Comparison of ENCODE assay signal across 9 cellular contexts in the genomic region with DNA sequence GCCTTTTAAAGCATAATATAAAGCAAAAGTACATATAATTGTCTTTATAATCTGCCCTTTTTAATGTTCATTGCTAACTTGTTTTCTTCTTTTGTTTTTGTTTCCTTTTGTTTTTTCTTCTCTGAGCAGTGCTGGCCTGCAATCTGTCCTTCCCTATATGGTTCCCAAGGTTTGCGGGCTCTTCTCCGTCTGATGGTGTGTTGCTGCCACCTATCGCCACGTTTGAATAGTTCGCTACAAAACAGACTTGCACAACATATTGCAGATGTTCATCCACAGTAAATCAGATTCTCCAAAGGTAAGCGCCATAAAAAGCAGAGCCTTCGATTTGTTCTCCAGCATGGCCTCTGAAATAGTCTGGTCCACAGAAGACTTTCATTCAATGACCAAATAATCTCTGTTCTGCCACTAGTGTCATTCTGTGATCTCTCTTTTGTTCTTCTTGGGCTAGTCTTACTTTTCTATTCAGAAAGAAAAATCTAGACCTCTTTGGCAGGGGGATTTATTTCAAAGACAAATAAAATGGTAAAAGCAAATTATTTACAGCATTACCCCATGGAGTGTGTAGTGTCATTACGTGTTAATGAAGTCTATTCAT. TPM values are rescaled to one million over a fixed set of nuclear protein-coding genes. Genes with fewer than 3 reads are reported as not detected.
DNase-seq lines count a peak whose midpoint lies in the region; ATAC-seq and TF ChIP-seq lines count a peak whose summit lies in the region.
"Had no signal": no experiment of that assay in that cellular context is flagged by ENCODE, and none has a peak within 500 bp of the region (broad histone marks: within the 10 kb centered on the region; RNA-seq: fewer than 3 reads in every experiment).

No MANE protein-coding gene starts in this region.

- DNase-seq in DMS79 treated with DMSO at 0.1 percent for 48 hours (lab: John Stamatoyannopoulos, UW) (peak; percentile 36), HL-60 (ENCODE audit: low read depth in 1 of 2, low spot score in 1 of 2) (peak; percentile 35 to 63), NCI-H748 (lab: John Stamatoyannopoulos, UW; ENCODE audit: unreplicated experiment) (peak; percentile 87), esophagus squamous epithelium (lab: John Stamatoyannopoulos, UW) (no peak), nephron progenitor cell (peak; percentile 66), ureter (ENCODE audit: low spot score) (peak; percentile 60)
- peak; percentile 51 for DNase-seq in activated CD8-positive, alpha-beta T cell treated with anti-CD3 and anti-CD28 coated beads, Interleukin-2, amount 10 ng/mL, durations not matched to agents 7 days and 5 days

- H3K4me3 ChIP-seq in HL-60 (replicated peaks; ENCODE audit: insufficient read depth, low read length): no peak overlapping the region
- no peak overlapping the region for H3K4me3 ChIP-seq in esophagus squamous epithelium

- no peaks in the 10 kb centered on the region for H3K4me1 Mint-ChIP-seq in activated CD8-positive, alpha-beta T cell treated with anti-CD3 and anti-CD28 coated beads, Interleukin-2, amount 10 ng/mL, durations not matched to agents 7 days and 5 days (ENCODE audit: low read depth)
- H3K4me1 Mint-ChIP-seq in nephron progenitor cell: no peaks in the 10 kb centered on the region

- WGBS in esophagus squamous epithelium, 2 donors: 2 to 3% methylated on average over 8 of the region's 8 CpGs

- no peaks in the 10 kb centered on the region for H3K4me1 ChIP-seq in esophagus squamous epithelium

- CTCF ChIA-PET in activated CD8-positive, alpha-beta T cell treated with anti-CD3 and anti-CD28 coated beads, Interleukin-2, amount 10 ng/mL, durations not matched to agents 7 days and 5 days (lab: Charles Lee): no interaction called here

- no peak for TF ChIP-seq POLR2A in esophagus squamous epithelium (IDR thresholded peaks at IDR 0.05)

- no peak overlapping the region for H3K27ac ChIP-seq in HL-60 (replicated peaks)
- no peak overlapping the region for H3K27ac ChIP-seq in esophagus squamous epithelium

- H3K27me3 ChIP-seq in HL-60 (ENCODE audit: insufficient read depth, poor library complexity, severe bottlenecking) (no peaks in the 10 kb centered on the region), esophagus squamous epithelium (no peaks in the 10 kb centered on the region)

- intact Hi-C loops in esophagus squamous epithelium (cut with DNase I): no loop called here

- POLR2A ChIA-PET in activated CD8-positive, alpha-beta T cell treated with anti-CD3 and anti-CD28 coated beads, Interleukin-2, amount 10 ng/mL, durations not matched to agents 7 days and 5 days (lab: Charles Lee): no interaction called here

- ATAC-seq in GM21423 (IDR thresholded peaks at IDR 0.05; ENCODE audit: unreplicated experiment): peak; percentile 91
- peak; percentile 49 for ATAC-seq in activated CD8-positive, alpha-beta T cell treated with anti-CD3 and anti-CD28 coated beads, Interleukin-2, amount 10 ng/mL, durations not matched to agents 7 days and 5 days

- H3K9me3 ChIP-seq in esophagus squamous epithelium: no peaks in the 10 kb centered on the region

- peaks cover 5% of the 10 kb centered on the region for H3K27me3 Mint-ChIP-seq in activated CD8-positive, alpha-beta T cell treated with anti-CD3 and anti-CD28 coated beads, Interleukin-2, amount 10 ng/mL, durations not matched to agents 7 days and 5 days (ENCODE audit: low read depth)
- no peaks in the 10 kb centered on the region for H3K27me3 Mint-ChIP-seq in nephron progenitor cell (ENCODE audit: low read depth, poor library complexity)
- H3K27me3 Mint-ChIP-seq: dendritic cell treated with granulocyte-macrophage colony-stimulating factor and Interleukin-4, amounts not matched to agents 40 ng/mL and 50 ng/mL, for 4 days had no signal

- H3K36me3 ChIP-seq in esophagus squamous epithelium: no peaks in the 10 kb centered on the region

- H3K27ac Mint-ChIP-seq in activated CD8-positive, alpha-beta T cell treated with anti-CD3 and anti-CD28 coated beads, Interleukin-2, amount 10 ng/mL, durations not matched to agents 7 days and 5 days: no peak overlapping the region
- H3K27ac Mint-ChIP-seq in nephron progenitor cell: no peak overlapping the region
- H3K27ac Mint-ChIP-seq: dendritic cell treated with granulocyte-macrophage colony-stimulating factor and Interleukin-4, amounts not matched to agents 40 ng/mL and 50 ng/mL, for 4 days had no signal

- H3K9me3 Mint-ChIP-seq in activated CD8-positive, alpha-beta T cell treated with anti-CD3 and anti-CD28 coated beads, Interleukin-2, amount 10 ng/mL, durations not matched to agents 7 days and 5 days (ENCODE audit: insufficient read depth): no peaks in the 10 kb centered on the region
- H3K9me3 Mint-ChIP-seq in nephron progenitor cell: no peaks in the 10 kb centered on the region
- H3K9me3 Mint-ChIP-seq: dendritic cell treated with granulocyte-macrophage colony-stimulating factor and Interleukin-4, amounts not matched to agents 40 ng/mL and 50 ng/mL, for 4 days had no signal

- TF ChIP-seq CTCF in HL-60 (IDR thresholded peaks at IDR 0.05; ENCODE audit: insufficient read depth, low read length) (peak; percentile 38), esophagus squamous epithelium (IDR thresholded peaks at IDR 0.05) (peak; percentile 20 to 69 (median 58)), nephron progenitor cell (IDR thresholded peaks at IDR 0.05) (peak; percentile 79)

- no peaks in the 10 kb centered on the region for H3K36me3 Mint-ChIP-seq in activated CD8-positive, alpha-beta T cell treated with anti-CD3 and anti-CD28 coated beads, Interleukin-2, amount 10 ng/mL, durations not matched to agents 7 days and 5 days (ENCODE audit: low read depth)
- H3K36me3 Mint-ChIP-seq in nephron progenitor cell (ENCODE audit: low read depth): no peaks in the 10 kb centered on the region

- H3K4me3 Mint-ChIP-seq in activated CD8-positive, alpha-beta T cell treated with anti-CD3 and anti-CD28 coated beads, Interleukin-2, amount 10 ng/mL, durations not matched to agents 7 days and 5 days: no peak overlapping the region
- H3K4me3 Mint-ChIP-seq in nephron progenitor cell: no peak overlapping the region
- H3K4me3 Mint-ChIP-seq: dendritic cell treated with granulocyte-macrophage colony-stimulating factor and Interleukin-4, amounts not matched to agents 40 ng/mL and 50 ng/mL, for 4 days had no signal

RNA-seq across cellular contexts. Expression of a gene that starts 33.5 kb away (rescaled TPM):
- under 1 TPM in 1 of 2 experiments, not detected in 1; 0.11 TPM for total RNA-seq in activated CD8-positive, alpha-beta T cell treated with anti-CD3 and anti-CD28 coated beads, Interleukin-2, amount 10 ng/mL, durations not matched to agents 7 days and 5 days
- total RNA-seq in esophagus squamous epithelium (not detected), ureter (0.10 TPM)
